Comparison of ENCODE assay signal across 9 cellular contexts in the genomic region with DNA sequence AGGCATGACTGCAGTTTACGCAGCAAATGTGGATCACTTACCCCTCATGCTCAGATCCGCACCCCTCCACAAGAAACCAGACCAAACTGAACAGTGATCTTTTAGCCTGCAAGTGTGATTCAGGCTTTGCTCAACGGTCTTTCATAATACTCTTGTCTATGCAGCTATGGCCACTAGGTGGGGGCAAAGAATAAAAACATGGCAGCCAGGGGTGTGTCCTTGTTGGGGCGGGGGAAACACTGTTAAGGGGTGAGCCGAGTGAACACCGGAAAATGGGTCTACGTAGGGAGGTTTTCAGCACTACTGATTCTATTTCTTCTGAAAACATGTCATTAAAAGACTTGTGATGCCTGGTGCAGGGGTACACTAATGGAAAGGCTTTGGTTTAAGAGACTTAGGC. TPM values are rescaled to one million over a fixed set of nuclear protein-coding genes. Genes with fewer than 3 reads are reported as not detected.
DNase-seq lines count a peak whose midpoint lies in the region; ATAC-seq and TF ChIP-seq lines count a peak whose summit lies in the region.
"Had no signal": no experiment of that assay in that cellular context is flagged by ENCODE, and none has a peak within 500 bp of the region (broad histone marks: within the 10 kb centered on the region; RNA-seq: fewer than 3 reads in every experiment).

No MANE protein-coding gene starts in this region.

- intact Hi-C loops in CD14-positive monocyte (cut with micrococcal nuclease) = no loop called here

- no peaks in the 10 kb centered on the region for H3K27me3 Mint-ChIP-seq in CD14-positive monocyte (ENCODE audit: low read depth in 3 of 3)
- H3K27me3 Mint-ChIP-seq in stimulated activated memory B cell treated with anti-CD40 and anti-IgM and Interleukin-4, amounts not matched to agents 10 μg/mL and 1 μg/mL and 100 μg/mL, for 72 hours = peaks cover 4% of the 10 kb centered on the region

- peak; percentile 37 for TF ChIP-seq CTCF in CD14-positive monocyte (IDR thresholded peaks at IDR 0.05)
- peak; percentile 71 for TF ChIP-seq CTCF in VCaP (conservative IDR thresholded peaks at IDR 0.05)
- TF ChIP-seq CTCF in coronary artery (IDR thresholded peaks at IDR 0.05) = no peak

- H3K27ac ChIP-seq in VCaP = no peak overlapping the region
- no peak overlapping the region for H3K27ac ChIP-seq in coronary artery

- H3K4me1 Mint-ChIP-seq in CD14-positive monocyte = peaks cover 4% of the 10 kb centered on the region
- no peaks in the 10 kb centered on the region for H3K4me1 Mint-ChIP-seq in stimulated activated memory B cell treated with anti-CD40 and anti-IgM and Interleukin-4, amounts not matched to agents 10 μg/mL and 1 μg/mL and 100 μg/mL, for 72 hours

- H3K27ac Mint-ChIP-seq in CD14-positive monocyte = no peak overlapping the region
- no peak overlapping the region for H3K27ac Mint-ChIP-seq in stimulated activated memory B cell treated with anti-CD40 and anti-IgM and Interleukin-4, amounts not matched to agents 10 μg/mL and 1 μg/mL and 100 μg/mL, for 72 hours
- H3K27ac Mint-ChIP-seq: activated B cell treated with CpG ODN at 0.5 μM for 24 hours had no signal

- no peaks in the 10 kb centered on the region for H3K36me3 Mint-ChIP-seq in CD14-positive monocyte
- no peaks in the 10 kb centered on the region for H3K36me3 Mint-ChIP-seq in stimulated activated memory B cell treated with anti-CD40 and anti-IgM and Interleukin-4, amounts not matched to agents 10 μg/mL and 1 μg/mL and 100 μg/mL, for 72 hours

- DNase-seq in CD14-positive monocyte (ENCODE audit: low spot score) (no peak), NCI-H2081 treated with DMSO at 0.1 percent for 48 hours (lab: John Stamatoyannopoulos, UW) (peak; percentile 4), coronary artery (ENCODE audit: low spot score) (no peak), medulla oblongata (ENCODE audit: extremely low spot score) (peak; percentile 90)
- DNase-seq: activated B cell treated with CpG ODN at 0.5 μM for 24 hours had no signal

- peak; percentile 98 for ATAC-seq in GM18909 (IDR thresholded peaks at IDR 0.05; ENCODE audit: poor library complexity, unreplicated experiment)
- ATAC-seq in HG03095 (IDR thresholded peaks at IDR 0.05; ENCODE audit: unreplicated experiment) = peak; percentile 90
- peak; percentile 69 for ATAC-seq in stimulated activated memory B cell treated with anti-CD40 and anti-IgM and Interleukin-4, amounts not matched to agents 10 μg/mL and 1 μg/mL and 100 μg/mL, for 72 hours

- no peaks in the 10 kb centered on the region for H3K9me3 Mint-ChIP-seq in CD14-positive monocyte
- H3K9me3 Mint-ChIP-seq in stimulated activated memory B cell treated with anti-CD40 and anti-IgM and Interleukin-4, amounts not matched to agents 10 μg/mL and 1 μg/mL and 100 μg/mL, for 72 hours = no peaks in the 10 kb centered on the region
- H3K9me3 Mint-ChIP-seq: activated B cell treated with CpG ODN at 0.5 μM for 24 hours had no signal

- H3K4me3 Mint-ChIP-seq in CD14-positive monocyte = peak overlapping the region in 1 of 2 donors; percentile 17
- no peak overlapping the region for H3K4me3 Mint-ChIP-seq in stimulated activated memory B cell treated with anti-CD40 and anti-IgM and Interleukin-4, amounts not matched to agents 10 μg/mL and 1 μg/mL and 100 μg/mL, for 72 hours
- H3K4me3 Mint-ChIP-seq: activated B cell treated with CpG ODN at 0.5 μM for 24 hours had no signal

- peak overlapping the region; percentile 38 for H3K4me3 ChIP-seq in coronary artery

RNA-seq across cellular contexts. Expression of a gene that starts 49.8 kb away (rescaled TPM):
- not detected for polyA plus RNA-seq in CD14-positive monocyte

Comparison
In these comparisons a context has a peak if more than half of its experiments do, and no peak if none do; other contexts are left out.
1. DNase-seq: peak in NCI-H2081 treated with DMSO at 0.1 percent for 48 hours (single experiment) and medulla oblongata (single experiment); none in CD14-positive monocyte (single experiment) and coronary artery (single experiment).
2. Peak in every context shown above with its lines, with median percentiles within 50 percentile points of each other: ATAC-seq.